8 cellular contexts compared by ENCODE assay signal in genomic region chr10:110642980-110643655, GRCh38. TPM values are rescaled to one million over a fixed set of nuclear protein-coding genes. Genes with fewer than 3 reads are reported as not detected.
DNase-seq lines count a peak whose midpoint lies in the region; ATAC-seq and TF ChIP-seq lines count a peak whose summit lies in the region.

No MANE protein-coding gene starts in this region.

- DNase-seq in CD8-positive, alpha-beta T cell, result no peak
- DNase-seq in NCI-H510A (lab: John Stamatoyannopoulos, UW) (peak; percentile 70), dermis blood vessel endothelial cell (peak; percentile 10), nephron progenitor cell (peak; percentile 59), NCI-H1694 (lab: John Stamatoyannopoulos, UW) (no peak)

- H3K36me3 ChIP-seq in CD8-positive, alpha-beta T cell (ENCODE audit: insufficient read depth, low read length), result no peaks in the 10 kb centered on the region

- intact Hi-C loops in CD8-positive, alpha-beta T cell (cut with DNase I, micrococcal nuclease), result no loop called here

- peak overlapping the region; percentile 59 for H3K4me3 ChIP-seq in CD8-positive, alpha-beta T cell (ENCODE audit: low read depth, low read length)

- H3K4me3 Mint-ChIP-seq in CD8-positive, alpha-beta T cell, result peak overlapping the region; percentile 83
- H3K4me3 Mint-ChIP-seq in nephron progenitor cell, result peak overlapping the region; percentile 96

- H3K4me1 Mint-ChIP-seq in CD8-positive, alpha-beta T cell (ENCODE audit: low read depth), result peaks cover 26% of the 10 kb centered on the region
- H3K4me1 Mint-ChIP-seq in nephron progenitor cell, result peaks cover 63% of the 10 kb centered on the region

- H3K27me3 Mint-ChIP-seq in CD8-positive, alpha-beta T cell (ENCODE audit: low read depth), result peaks cover 50% of the 10 kb centered on the region
- H3K27me3 Mint-ChIP-seq in nephron progenitor cell (ENCODE audit: low read depth, poor library complexity), result peaks cover 20% of the 10 kb centered on the region

- no peaks in the 10 kb centered on the region for H3K9me3 ChIP-seq in CD8-positive, alpha-beta T cell (ENCODE audit: low read length)

- H3K27me3 ChIP-seq in CD8-positive, alpha-beta T cell (ENCODE audit: insufficient read depth, low read length), result peaks cover 39% of the 10 kb centered on the region

- H3K4me1 ChIP-seq in CD8-positive, alpha-beta T cell (ENCODE audit: insufficient read depth, low read length), result peaks cover 18% of the 10 kb centered on the region

- H3K9me3 Mint-ChIP-seq in CD8-positive, alpha-beta T cell, result no peaks in the 10 kb centered on the region
- H3K9me3 Mint-ChIP-seq in nephron progenitor cell, result no peaks in the 10 kb centered on the region

- no peak for ATAC-seq in CD8-positive, alpha-beta T cell
- ATAC-seq in HG02571 (IDR thresholded peaks at IDR 0.05; ENCODE audit: unreplicated experiment) (no peak), GM19397 (IDR thresholded peaks at IDR 0.05; ENCODE audit: unreplicated experiment) (no peak), HG03442 (IDR thresholded peaks at IDR 0.05; ENCODE audit: unreplicated experiment) (no peak)

- H3K36me3 Mint-ChIP-seq in CD8-positive, alpha-beta T cell, result no peaks in the 10 kb centered on the region
- H3K36me3 Mint-ChIP-seq in nephron progenitor cell (ENCODE audit: low read depth), result no peaks in the 10 kb centered on the region

- POLR2A ChIA-PET in CD8-positive, alpha-beta T cell (lab: Charles Lee), result no interaction called here

- CTCF ChIA-PET in CD8-positive, alpha-beta T cell (lab: Charles Lee), result no interaction called here

- TF ChIP-seq CTCF in CD8-positive, alpha-beta T cell (IDR thresholded peaks at IDR 0.05), result no peak
- no peak for TF ChIP-seq CTCF in nephron progenitor cell (IDR thresholded peaks at IDR 0.05)

- H3K27ac ChIP-seq in CD8-positive, alpha-beta T cell (ENCODE audit: low read depth, low read length), result no peak overlapping the region

- no peak overlapping the region for H3K27ac Mint-ChIP-seq in CD8-positive, alpha-beta T cell
- H3K27ac Mint-ChIP-seq in nephron progenitor cell, result no peak overlapping the region

RNA-seq across cellular contexts. Expression of gene RBM20, which starts 1.0 kb away (rescaled TPM):
- total RNA-seq in CD8-positive, alpha-beta T cell, result 1 to 10 TPM; 1.3 to 1.7 TPM
- 4.6 and 5.3 TPM in 2 replicates for total RNA-seq in dermis blood vessel endothelial cell

Comparison
In these comparisons a context has a peak if more than half of its experiments do, and no peak if none do; other contexts are left out.
1. DNase-seq: peak in NCI-H510A (single experiment), dermis blood vessel endothelial cell (single experiment) and nephron progenitor cell (single experiment); none in CD8-positive, alpha-beta T cell (0 of 7) and NCI-H1694 (single experiment).